ENCODE assay signal across 11 cellular contexts in genomic region chr2:98280376-98281102, GRCh38.
DNase-seq lines count a peak whose midpoint lies in the region; ATAC-seq and TF ChIP-seq lines count a peak whose summit lies in the region.
"Had no signal": no experiment of that assay in that cellular context is flagged by ENCODE, and none has a peak within 500 bp of the region (broad histone marks: within the 10 kb centered on the region; RNA-seq: fewer than 3 reads in every experiment).

No MANE protein-coding gene starts in this region.

- peak; percentile 67 for ATAC-seq in HG02798 (IDR thresholded peaks at IDR 0.05; ENCODE audit: poor library complexity, unreplicated experiment)
- peak; percentile 89 for ATAC-seq in mucosa of descending colon

- no peaks in the 10 kb centered on the region for H3K4me1 Mint-ChIP-seq in CD14-positive monocyte
- H3K4me1 Mint-ChIP-seq: naive B cell had no signal

- H3K9me3 Mint-ChIP-seq in CD14-positive monocyte, result peaks cover 0 to 5% (median 2%) of the 10 kb centered on the region in 7 donors

- H3K36me3 Mint-ChIP-seq in CD14-positive monocyte, result no peaks in the 10 kb centered on the region

- peak overlapping the region in 1 of 2 donors; percentile 54 for H3K4me3 Mint-ChIP-seq in CD14-positive monocyte
- H3K4me3 Mint-ChIP-seq: H9, naive B cell had no signal

- H3K27me3 Mint-ChIP-seq in CD14-positive monocyte (ENCODE audit: low read depth in 3 of 3), result peaks cover 17 to 41% (median 28%) of the 10 kb centered on the region in 3 donors

- no peak overlapping the region for H3K4me3 ChIP-seq in mucosa of descending colon

- H3K9me3 ChIP-seq in mucosa of descending colon, result no peaks in the 10 kb centered on the region

- H3K4me1 ChIP-seq in mucosa of descending colon (ENCODE audit: low read depth), result peaks cover 31% of the 10 kb centered on the region

- no peaks in the 10 kb centered on the region for H3K36me3 ChIP-seq in mucosa of descending colon (ENCODE audit: low read depth)

- H3K27ac Mint-ChIP-seq in CD14-positive monocyte, result no peak overlapping the region
- H3K27ac Mint-ChIP-seq: naive B cell had no signal

- DNase-seq in Caki2 (ENCODE audit: low read depth) (peak; percentile 76), epidermal melanocyte (ENCODE audit: insufficient read length, low spot score) (peak; percentile 22), mucosa of descending colon (peak; percentile 69 to 82 (median 76)), CD14-positive monocyte (ENCODE audit: low spot score) (no peak), GDM1 (lab: John Stamatoyannopoulos, UW) (no peak), NCI-H2029 treated with DMSO at 0.1 percent for 48 hours (lab: John Stamatoyannopoulos, UW) (no peak), UCSD-AML1 (lab: John Stamatoyannopoulos, UW; ENCODE audit: unreplicated experiment) (no peak)
- DNase-seq: H9, naive B cell, T-helper 1 cell had no signal

- intact Hi-C loops in mucosa of descending colon (cut with DNase I, micrococcal nuclease), result no loop called here
- intact Hi-C loops in CD14-positive monocyte (cut with micrococcal nuclease), result no loop called here

- in situ Hi-C loops in Caki2 (cut with HindIII; ENCODE audit: low pct_unique_long_range_greater_than_20kb, low sequenced_read_pairs), result no loop called here

- TF ChIP-seq CTCF in mucosa of descending colon (IDR thresholded peaks at IDR 0.05) (no peak), CD14-positive monocyte (IDR thresholded peaks at IDR 0.05) (no peak)

Comparison
In these comparisons a context has a peak if more than half of its experiments do, and no peak if none do; other contexts are left out.
1. DNase-seq: peak in Caki2 (single experiment), epidermal melanocyte (single experiment) and mucosa of descending colon (3 of 3); none in CD14-positive monocyte (single experiment), GDM1 (single experiment), NCI-H2029 treated with DMSO at 0.1 percent for 48 hours (single experiment) and UCSD-AML1 (single experiment).